Comparison of ENCODE assay signal across 8 cellular contexts in the genomic region with DNA sequence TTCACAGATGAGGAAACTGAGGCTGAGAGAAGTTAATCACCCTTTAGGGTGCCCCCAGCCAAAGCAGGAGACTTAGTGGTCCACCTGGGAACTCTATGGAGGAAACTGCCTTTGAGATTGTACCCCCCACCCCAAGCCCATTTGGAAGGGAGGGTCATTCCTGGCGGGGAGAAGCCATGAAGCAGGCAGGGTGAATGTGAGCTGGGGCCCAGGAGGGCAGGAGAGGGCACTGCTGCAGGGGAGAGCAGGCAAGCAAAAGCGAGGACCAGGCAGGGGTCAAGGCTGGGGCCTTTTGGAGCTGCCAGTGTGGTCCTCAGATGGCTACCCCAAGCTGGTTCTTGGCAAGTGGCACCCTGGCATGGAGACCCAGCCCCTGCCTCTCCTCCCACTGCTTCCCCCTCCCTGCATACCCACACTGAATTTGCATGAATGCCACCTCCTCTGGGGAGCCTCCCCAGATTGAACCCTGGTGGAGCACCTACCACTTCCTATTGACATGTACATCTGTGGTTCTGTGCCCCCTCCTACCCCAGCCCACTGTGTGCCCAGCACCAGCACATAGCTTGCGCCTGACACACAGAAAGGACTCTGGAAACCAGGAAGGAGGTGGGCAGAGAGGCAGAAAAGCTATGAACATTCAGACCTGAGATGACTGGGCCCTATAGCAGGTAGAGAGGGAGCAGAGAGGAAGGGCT.
DNase-seq lines count a peak whose midpoint lies in the region; ATAC-seq and TF ChIP-seq lines count a peak whose summit lies in the region.

No MANE protein-coding gene starts in this region.

- no peak for DNase-seq in T-helper 2 cell treated with Interferon-gamma antibody and Interleukin-4, amounts not matched to agents 5 μg/mL and 100 μg/mL, for 36 hours (ENCODE audit: low spot score)
- DNase-seq in epithelial cell of prostate (ENCODE audit: low read depth, low spot score) (no peak), amygdala (lab: John Stamatoyannopoulos, UW) (no peak), ecto neural progenitor cell (ENCODE audit: low spot score) (no peak)

- peak; percentile 11 for TF ChIP-seq POLR2A in GM18505 (IDR thresholded peaks at IDR 0.05; ENCODE audit: borderline replicate concordance, extremely low read depth, insufficient read depth, insufficient read length)

- ATAC-seq in GM18505 (IDR thresholded peaks at IDR 0.05; ENCODE audit: unreplicated experiment) (no peak), GM21367 (IDR thresholded peaks at IDR 0.05; ENCODE audit: unreplicated experiment) (no peak), HG02623 (IDR thresholded peaks at IDR 0.05; ENCODE audit: unreplicated experiment) (no peak)

- peak overlapping the region; percentile 100 for H3K27ac Mint-ChIP-seq in T-helper 2 cell treated with Interferon-gamma antibody and Interleukin-4, amounts not matched to agents 5 μg/mL and 100 μg/mL, for 36 hours

- no peaks in the 10 kb centered on the region for H3K9me3 Mint-ChIP-seq in T-helper 2 cell treated with Interferon-gamma antibody and Interleukin-4, amounts not matched to agents 5 μg/mL and 100 μg/mL, for 36 hours

- H3K27ac ChIP-seq in epithelial cell of prostate (peak overlapping the region; percentile 84), skin epidermis (peak overlapping the region in 19 of 21 experiments; percentile 10 to 98 (median 91))

- peak overlapping the region; percentile 99 for H3K4me3 Mint-ChIP-seq in T-helper 2 cell treated with Interferon-gamma antibody and Interleukin-4, amounts not matched to agents 5 μg/mL and 100 μg/mL, for 36 hours

- no peaks in the 10 kb centered on the region for H3K27me3 Mint-ChIP-seq in T-helper 2 cell treated with Interferon-gamma antibody and Interleukin-4, amounts not matched to agents 5 μg/mL and 100 μg/mL, for 36 hours (ENCODE audit: low read depth)

- H3K4me1 Mint-ChIP-seq in T-helper 2 cell treated with Interferon-gamma antibody and Interleukin-4, amounts not matched to agents 5 μg/mL and 100 μg/mL, for 36 hours (ENCODE audit: low read depth) = peaks cover 39% of the 10 kb centered on the region

- H3K4me3 ChIP-seq in skin epidermis = peak overlapping the region in 3 of 7 experiments; percentile 54 to 69 (median 54)

- H3K36me3 Mint-ChIP-seq in T-helper 2 cell treated with Interferon-gamma antibody and Interleukin-4, amounts not matched to agents 5 μg/mL and 100 μg/mL, for 36 hours (ENCODE audit: low read depth) = peaks cover 52% of the 10 kb centered on the region
